In genomic region chr15:66650433-66650832, GRCh38 we compare ENCODE assay signal across 16 cellular contexts. TPM values are rescaled to one million over a fixed set of nuclear protein-coding genes. Genes with fewer than 3 reads are reported as not detected.
DNase-seq lines count a peak whose midpoint lies in the region; ATAC-seq, FAIRE-seq and TF ChIP-seq lines count a peak whose summit lies in the region.
"Had no signal": no experiment of that assay in that cellular context is flagged by ENCODE, and none has a peak within 500 bp of the region (broad histone marks: within the 10 kb centered on the region; RNA-seq: fewer than 3 reads in every experiment).

No MANE protein-coding gene starts in this region.

- POLR2A ChIA-PET in A549 (lab: Yijun Ruan, JAX) (no interaction called here), Panc1 (lab: Charles Lee) (no interaction called here)

- no peak overlapping the region for H3K23ac ChIP-seq in mesendoderm (ENCODE audit: low read length)

- H4K8ac ChIP-seq in mesendoderm (ENCODE audit: low read depth, low read length) = no peak overlapping the region

- in situ Hi-C loops in Panc1 (cut with HindIII; ENCODE audit: low pct_unique_long_range_greater_than_20kb, low sequenced_read_pairs) = no loop called here

- BruUV-seq in Panc1 (replicated peaks; lab: Mats Ljungman, UMichigan) = no TSS peak

- 60% methylated on average over 5 of the region's 5 CpGs for WGBS in A549 (ENCODE audit: missing lambda C conversion rate)
- no CpG with 5 or more reads among the region's 5 CpGs for WGBS in mesendoderm (ENCODE audit: extremely low coverage, insufficient coverage, low lambda C conversion rate)

- no peaks in the 10 kb centered on the region for H3K79me1 ChIP-seq in mesendoderm (ENCODE audit: low read length)

- H3K4ac ChIP-seq in mesendoderm (ENCODE audit: low read depth, low read length) = no peak overlapping the region

- no peak overlapping the region for H2BK5ac ChIP-seq in mesendoderm (ENCODE audit: low read length)

- no peak for TF ChIP-seq EP300 in A549 (IDR thresholded peaks at IDR 0.05)

- H2BK15ac ChIP-seq in mesendoderm (replicated peaks; ENCODE audit: low read depth) = no peak overlapping the region

- no peak for FAIRE-seq in A549 (lab: Jason Lieb, UNC)
- FAIRE-seq: TTC549 had no signal

- ATAC-seq in A549 (peak in 1 of 2 experiments; percentile 63; a peak in 3 of 6 replicates), Panc1 (peak; percentile 43; the same call in 1 of the 2 replicates), Right ventricle myocardium inferior (peak; percentile 33), HG02840 (IDR thresholded peaks at IDR 0.05; ENCODE audit: low FRiP score, unreplicated experiment) (no peak)

- H3K79me2 ChIP-seq in mesendoderm (ENCODE audit: control insufficient read depth, insufficient read depth, low read length) = no peaks in the 10 kb centered on the region

- no peak for TF ChIP-seq RAD21 in A549 (conservative IDR thresholded peaks at IDR 0.05 in 1 of 2, IDR thresholded peaks at IDR 0.05 in 1 of 2)

- H3K27ac ChIP-seq in A549 (peak overlapping the region in 1 of 2 experiments; percentile 61; a peak in 3 of 6 replicates), Panc1 (ENCODE audit: low read length) (no peak overlapping the region), mesendoderm (ENCODE audit: low read depth, low read length) (no peak overlapping the region)
- H3K27ac ChIP-seq: neutrophil had no signal

- no peak overlapping the region for H2BK120ac ChIP-seq in mesendoderm (ENCODE audit: low read depth, low read length)

- DNase-seq in A549 (ENCODE audit: low read depth in 1 of 2, low spot score in 1 of 2) (peak in 1 of 2 experiments; percentile 27), Panc1 (ENCODE audit: low read depth, low spot score) (no peak), Right ventricle myocardium inferior (ENCODE audit: missing footprints) (peak; percentile 73), mesendoderm (no peak), NCI-H1092 (lab: John Stamatoyannopoulos, UW) (no peak), hippocampal formation (lab: John Stamatoyannopoulos, UW) (no peak), DMS114 treated with DMSO at 0.1 percent for 48 hours (lab: John Stamatoyannopoulos, UW; ENCODE audit: unreplicated experiment) (no peak)
- DNase-seq: activated gamma-delta T cell treated with Interleukin-2 at 50 U/mL for 16 hours; glutamatergic neuron; NCI-H187 treated with DMSO at 0.1 percent for 48 hours; NCI-H774; SHP77; stimulated activated CD4-positive, alpha-beta T cell treated with anti-CD3 and anti-CD28 coated beads, Interleukin-12 subunit alpha, Interleukin-12 subunit beta, amount 100 ng/mL, for 4 hours had no signal

- CTCF ChIA-PET in A549 (lab: Yijun Ruan, JAX) (interaction anchor here (1.2 to 1.5 kb wide), 3 partner anchors 12 to 201 kb away, joined by 3 to 4 read pairs (median 3); no protein-coding TSS in a partner anchor), Panc1 (lab: Charles Lee) (no interaction called here)

- H3K4me3 ChIP-seq in A549 = no peak overlapping the region
- H3K4me3 ChIP-seq in Panc1 (ENCODE audit: low read depth in 2 of 2, low read length in 2 of 2) = no peak overlapping the region
- H3K4me3 ChIP-seq in mesendoderm (ENCODE audit: low read length) = no peak overlapping the region

- no peak for TF ChIP-seq POLR2A in A549 (IDR thresholded peaks at IDR 0.05; ENCODE audit: low read length)

- TF ChIP-seq CTCF in A549 (IDR thresholded peaks at IDR 0.05) (no peak), Panc1 (IDR thresholded peaks at IDR 0.05) (no peak)

- H2AK5ac ChIP-seq in mesendoderm (ENCODE audit: low read length) = no peak overlapping the region

- intact Hi-C loops in Panc1 (cut with micrococcal nuclease; ENCODE audit: unreplicated experiment) = no loop called here
- intact Hi-C loops in Right ventricle myocardium inferior (cut with DNase I) = no loop called here

- H3K4me2 ChIP-seq in A549 (peak overlapping the region; percentile 49), mesendoderm (ENCODE audit: low read length) (no peak overlapping the region)

- no peaks in the 10 kb centered on the region for H3K36me3 ChIP-seq in Panc1 (ENCODE audit: control insufficient read depth, insufficient read depth, low read length)
- no peaks in the 10 kb centered on the region for H3K36me3 ChIP-seq in mesendoderm (ENCODE audit: control insufficient read depth, insufficient read depth, low read length)
- H3K36me3 ChIP-seq: neutrophil had no signal

- H3K9me3 ChIP-seq in A549 (no peaks in the 10 kb centered on the region), Panc1 (ENCODE audit: control insufficient read depth, insufficient read depth, low read depth, low read length) (no peaks in the 10 kb centered on the region)
- H3K9me3 ChIP-seq: neutrophil had no signal

- H3K18ac ChIP-seq in mesendoderm (ENCODE audit: low read length) = no peak overlapping the region

- H3K56ac ChIP-seq in mesendoderm (ENCODE audit: low read length) = peak overlapping the region; percentile 38

- H3K9ac ChIP-seq in mesendoderm (ENCODE audit: low read length) = no peak overlapping the region

- no peaks in the 10 kb centered on the region for H3K27me3 ChIP-seq in Panc1 (ENCODE audit: control insufficient read depth, insufficient read depth, low read length)
- H3K27me3 ChIP-seq in mesendoderm (ENCODE audit: insufficient read depth, low read length, poor library complexity) = no peaks in the 10 kb centered on the region

- no peak overlapping the region for H4K5ac ChIP-seq in mesendoderm (ENCODE audit: low read length)

- H3K4me1 ChIP-seq in A549 = peaks cover 14% of the 10 kb centered on the region
- peaks cover 21% of the 10 kb centered on the region for H3K4me1 ChIP-seq in Panc1 (ENCODE audit: control insufficient read depth, insufficient read depth, low read length)
- H3K4me1 ChIP-seq in mesendoderm (ENCODE audit: control insufficient read depth, low read depth, low read length) = peaks cover 7% of the 10 kb centered on the region

TF ChIP-seq in A549, 52 proteins besides CTCF, POLR2A, EP300 and RAD21:
- TF ChIP-seq ZNF302 (CRISPR knock-in tag; IDR thresholded peaks at IDR 0.05) (no peak), FOXS1 (CRISPR knock-in tag; IDR thresholded peaks at IDR 0.05) (no peak), HOXB5 (CRISPR knock-in tag; IDR thresholded peaks at IDR 0.05) (no peak), FOSL2 (IDR thresholded peaks at IDR 0.05) (no peak), FOSL2 (CRISPR knock-in tag; IDR thresholded peaks at IDR 0.05) (peak; percentile 35), GATA3 (IDR thresholded peaks at IDR 0.05; ENCODE audit: borderline replicate concordance) (no peak), EHMT2 (IDR thresholded peaks at IDR 0.05; ENCODE audit: low read depth) (no peak), HOXA7 (CRISPR knock-in tag; IDR thresholded peaks at IDR 0.05) (no peak)
- TF ChIP-seq, protein P1, sequence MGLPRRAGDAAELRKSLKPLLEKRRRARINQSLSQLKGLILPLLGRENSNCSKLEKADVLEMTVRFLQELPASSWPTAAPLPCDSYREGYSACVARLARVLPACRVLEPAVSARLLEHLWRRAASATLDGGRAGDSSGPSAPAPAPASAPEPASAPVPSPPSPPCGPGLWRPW (IDR thresholded peaks at IDR 0.05) = no peak
TF ChIP-seq in A549: peak in this region for 1.

RNA-seq across cellular contexts. Expression of gene SMAD6, which starts 51.6 kb away (rescaled TPM):
- polyA plus RNA-seq in A549 (2011; rRNA removed) = 9.6 and 14.0 TPM in 2 replicates
- polyA plus RNA-seq in A549 (2012; cell fraction: cytosol; rRNA removed) = 41.3 and 55.8 TPM in 2 replicates
- polyA plus RNA-seq in A549 (2012; cell fraction: nucleus; rRNA removed) = 173 and 184 TPM in 2 replicates
- 40.5 to 46.7 TPM (median 46.6 TPM) in 3 replicates for polyA plus RNA-seq in A549 (2017; fragmentation: RNase III; extraction: RNeasy Plus Mini Kit Qiagen cat#74134 plus additional on column Dnase treatment)
- polyA minus RNA-seq in A549 (2011; rRNA and poly(A)+ RNA removed) = 29.1 and 38.4 TPM in 2 replicates
- total RNA-seq in Panc1 (2021; ENCODE audit: unreplicated experiment) = 45.9 TPM
- 52.1 TPM for polyA plus RNA-seq in Panc1 (2012; ENCODE audit: insufficient read length)
- total RNA-seq in Right ventricle myocardium inferior = 16.2 TPM
- 7.8 TPM for polyA plus RNA-seq in mesendoderm (2013, experiment 1 of 2)
- polyA plus RNA-seq in mesendoderm (2013, experiment 2 of 2) = 7.4 TPM
